30 cellular contexts compared by ENCODE assay signal in genomic region chr3:95120921-95121320, GRCh38.
DNase-seq lines count a peak whose midpoint lies in the region; ATAC-seq and TF ChIP-seq lines count a peak whose summit lies in the region.
"Had no signal": no experiment of that assay in that cellular context is flagged by ENCODE, and none has a peak within 500 bp of the region (broad histone marks: within the 10 kb centered on the region; RNA-seq: fewer than 3 reads in every experiment).

No MANE protein-coding gene starts in this region.

- H2BK5ac ChIP-seq in H9 (ENCODE audit: insufficient read length, low read length), result no peak overlapping the region

- peak overlapping the region; percentile 11 for H2AFZ ChIP-seq in H9 (ENCODE audit: low read length)

- no peak overlapping the region for H2AK5ac ChIP-seq in H9 (ENCODE audit: insufficient read length, low read length)

- H3K4me3 Mint-ChIP-seq in H9 (no peak overlapping the region), progenitor cell of endocrine pancreas (ENCODE audit: low read depth) (no peak overlapping the region)
- H3K4me3 Mint-ChIP-seq: activated CD4-positive, alpha-beta memory T cell treated with anti-CD3 and anti-CD28 coated beads for 36 hours; activated T-cell treated with anti-CD3 and anti-CD28 coated beads, Interleukin-2, amount 50 U/mL, for 72 hours; CD8-positive, alpha-beta memory T cell; central memory CD8-positive, alpha-beta T cell; IgD-negative memory B cell; immature natural killer cell had no signal

- H3K9me3 Mint-ChIP-seq in H9 (peaks cover 0 to 3% of the 10 kb centered on the region in 2 experiments; a peak in 3 of 5 replicates), progenitor cell of endocrine pancreas (ENCODE audit: low read depth) (peaks cover 18% of the 10 kb centered on the region)
- H3K9me3 Mint-ChIP-seq: activated CD4-positive, alpha-beta memory T cell treated with anti-CD3 and anti-CD28 coated beads for 36 hours had no signal

- TF ChIP-seq CTCF in H9 (conservative IDR thresholded peaks at IDR 0.05) (no peak), progenitor cell of endocrine pancreas (IDR thresholded peaks at IDR 0.05; ENCODE audit: unreplicated experiment) (no peak), gastroesophageal sphincter (IDR thresholded peaks at IDR 0.05) (no peak)

- H3K36me3 ChIP-seq in gastroesophageal sphincter, result no peaks in the 10 kb centered on the region
- H3K36me3 ChIP-seq: BE2C, gastrocnemius medialis, prostate gland, right lobe of liver, stomach had no signal

- H3K4me1 ChIP-seq in H9 (ENCODE audit: insufficient read depth, low read length) (no peaks in the 10 kb centered on the region), gastroesophageal sphincter (no peaks in the 10 kb centered on the region)
- H3K4me1 ChIP-seq: BE2C, gastrocnemius medialis, prostate gland, right lobe of liver, stomach had no signal

- no peak for DNase-seq in H9
- DNase-seq in SK-MEL-5 (ENCODE audit: low read depth, low spot score), result peak; percentile 96
- DNase-seq in iPS-NIHi7 (ENCODE audit: extremely low spot score), result peak; percentile 9
- DNase-seq in progenitor cell of endocrine pancreas (ENCODE audit: low spot score, unreplicated experiment), result no peak
- DNase-seq in medulla oblongata (ENCODE audit: extremely low spot score), result no peak
- DNase-seq: ACHN; activated CD4-positive, alpha-beta memory T cell treated with anti-CD3 and anti-CD28 coated beads for 36 hours; activated naive CD4-positive, alpha-beta T cell treated with Interleukin-2 at 50 U/mL for 16 hours; activated T-cell treated with anti-CD3 and anti-CD28 coated beads, Interleukin-2, amount 50 U/mL, for 72 hours; BE2C; CD8-positive, alpha-beta memory T cell; dermis blood vessel endothelial cell; EL; gastrocnemius medialis; hippocampal formation; immature natural killer cell; left colon; mammary epithelial cell; NCI-H1092 treated with DMSO at 0.1 percent for 48 hours; NCI-H1694 treated with DMSO at 0.1 percent for 48 hours; NCI-H446 treated with DMSO at 0.1 percent for 48 hours; right lobe of liver; RPMI8226; stimulated activated CD4-positive, alpha-beta T cell treated with anti-CD3 and anti-CD28 coated beads, Interleukin-2, amount 100 ng/mL, for 48 hours; stomach had no signal

- TF ChIP-seq POLR2A in gastroesophageal sphincter (IDR thresholded peaks at IDR 0.05), result no peak

- no peak overlapping the region for H3K14ac ChIP-seq in H9 (ENCODE audit: insufficient read depth, low read length)

- TF ChIP-seq EP300 in gastroesophageal sphincter (IDR thresholded peaks at IDR 0.05), result no peak

- no peak overlapping the region for H3T11ph ChIP-seq in H9 (ENCODE audit: low read length)

- H3K27ac Mint-ChIP-seq in H9 (no peak overlapping the region; a peak in 1 of 7 replicates), progenitor cell of endocrine pancreas (peak overlapping the region; percentile 91)
- H3K27ac Mint-ChIP-seq: activated CD4-positive, alpha-beta memory T cell treated with anti-CD3 and anti-CD28 coated beads for 36 hours; activated T-cell treated with anti-CD3 and anti-CD28 coated beads, Interleukin-2, amount 50 U/mL, for 72 hours; CD8-positive, alpha-beta memory T cell; IgD-negative memory B cell; immature natural killer cell had no signal

- H4K8ac ChIP-seq in H9 (replicated peaks; ENCODE audit: insufficient read length, low read depth, low read length), result no peak overlapping the region

- H3K27me3 Mint-ChIP-seq in H9 (ENCODE audit: low read depth) (no peaks in the 10 kb centered on the region), progenitor cell of endocrine pancreas (no peaks in the 10 kb centered on the region)
- H3K27me3 Mint-ChIP-seq: activated CD4-positive, alpha-beta memory T cell treated with anti-CD3 and anti-CD28 coated beads for 36 hours; CD8-positive, alpha-beta memory T cell; central memory CD8-positive, alpha-beta T cell; IgD-negative memory B cell had no signal

- H3K4me2 ChIP-seq in H9 (ENCODE audit: insufficient read depth, insufficient read length, low read length), result no peak overlapping the region

- no peak overlapping the region for H2BK120ac ChIP-seq in H9 (ENCODE audit: low read depth, low read length, poor library complexity, severe bottlenecking)

- no peaks in the 10 kb centered on the region for H3K27me3 ChIP-seq in H9 (ENCODE audit: insufficient read depth, low read length)
- no peaks in the 10 kb centered on the region for H3K27me3 ChIP-seq in gastroesophageal sphincter
- H3K27me3 ChIP-seq: BE2C, gastrocnemius medialis, right lobe of liver, stomach had no signal

- H3K9ac ChIP-seq in H9 (ENCODE audit: extremely low read depth, insufficient read length, low read length), result no peak overlapping the region

- H3K23me2 ChIP-seq in H9 (ENCODE audit: insufficient read length, low read depth, low read length, poor library complexity, severe bottlenecking), result no peaks in the 10 kb centered on the region

- H3K79me1 ChIP-seq in H9 (ENCODE audit: insufficient read depth, low read depth, low read length, poor library complexity, severe bottlenecking), result no peaks in the 10 kb centered on the region

- no peak overlapping the region for H3K27ac ChIP-seq in H9 (ENCODE audit: insufficient read length, low read depth, low read length)
- no peak overlapping the region for H3K27ac ChIP-seq in gastroesophageal sphincter
- H3K27ac ChIP-seq: gastrocnemius medialis, prostate gland, right lobe of liver, stomach had no signal

- no peak overlapping the region for H4K5ac ChIP-seq in H9 (ENCODE audit: insufficient read length, low read depth, low read length)

- in situ Hi-C loops in SK-MEL-5 (cut with HindIII; ENCODE audit: low pct_unique_long_range_greater_than_20kb, low sequenced_read_pairs), result no loop called here

- no peak overlapping the region for H2BK20ac ChIP-seq in H9 (ENCODE audit: low read depth, low read length, poor library complexity, severe bottlenecking)

- no peaks in the 10 kb centered on the region for H3K79me2 ChIP-seq in H9 (ENCODE audit: insufficient read depth, low read length)

- no peak for ATAC-seq in activated CD4-positive, CD25-positive, alpha-beta regulatory T cell treated with anti-CD3 and anti-CD28 coated beads, Interleukin-2, amount 50 U/mL, for 24 hours
- ATAC-seq in gastroesophageal sphincter, result no peak
- ATAC-seq: activated T-cell treated with anti-CD3 and anti-CD28 coated beads, Interleukin-2, amount 50 U/mL, for 72 hours; gastrocnemius medialis; left colon; right lobe of liver had no signal

- no peak overlapping the region for H3K4me3 ChIP-seq in gastroesophageal sphincter
- H3K4me3 ChIP-seq: gastrocnemius medialis, prostate gland, right lobe of liver, stomach had no signal

- H3K23ac ChIP-seq in H9 (ENCODE audit: insufficient read length, low read depth, low read length), result no peak overlapping the region

- no peaks in the 10 kb centered on the region for H4K20me1 ChIP-seq in H9 (ENCODE audit: control insufficient read depth, insufficient read depth, insufficient read length)

- no peak overlapping the region for H4K91ac ChIP-seq in H9 (ENCODE audit: insufficient read length, low read depth, low read length)

- H3K36me3 Mint-ChIP-seq in H9 (ENCODE audit: insufficient read depth in 1 of 3, low read depth in 3 of 3), result peaks cover 0 to 3% (median 0%) of the 10 kb centered on the region in 3 experiments; a peak in 2 of 7 replicates
- H3K36me3 Mint-ChIP-seq in progenitor cell of endocrine pancreas (ENCODE audit: insufficient read depth), result peaks cover 5% of the 10 kb centered on the region
- H3K36me3 Mint-ChIP-seq: activated CD4-positive, alpha-beta memory T cell treated with anti-CD3 and anti-CD28 coated beads for 36 hours; CD8-positive, alpha-beta memory T cell; IgD-negative memory B cell; immature natural killer cell had no signal

- no peak overlapping the region for H3K56ac ChIP-seq in H9 (ENCODE audit: insufficient read length, low read depth, low read length)

- H2BK15ac ChIP-seq in H9 (ENCODE audit: low read depth, low read length), result no peak overlapping the region

- H3K4me1 Mint-ChIP-seq in H9 (0 out of 4 replicates have a peak, but pooled peaks cover 0 to 7% of the 10 kb centered on the region in 2 experiments), progenitor cell of endocrine pancreas (ENCODE audit: low read depth) (peaks cover 14% of the 10 kb centered on the region)
- H3K4me1 Mint-ChIP-seq: CD8-positive, alpha-beta memory T cell; central memory CD8-positive, alpha-beta T cell; IgD-negative memory B cell; immature natural killer cell had no signal

- H3K9me3 ChIP-seq in H9 (ENCODE audit: control insufficient read depth, low read depth, low read length), result no peaks in the 10 kb centered on the region
- H3K9me3 ChIP-seq in gastroesophageal sphincter, result no peaks in the 10 kb centered on the region
- H3K9me3 ChIP-seq: BE2C, gastrocnemius medialis, prostate gland, right lobe of liver, stomach had no signal

- no peak overlapping the region for H3K18ac ChIP-seq in H9 (ENCODE audit: insufficient read length, low read depth, low read length)

- no peak overlapping the region for H3K4ac ChIP-seq in H9 (ENCODE audit: low read depth, low read length)

- no peak overlapping the region for H2BK12ac ChIP-seq in H9 (ENCODE audit: insufficient read length, low read depth, low read length)

- no CpG with 5 or more reads among the region's 3 CpGs for WGBS in H9 (ENCODE audit: extremely low coverage, insufficient read length, low lambda C conversion rate)
- 65 to 71% methylated on average over 3 of the region's 3 CpGs for WGBS in gastroesophageal sphincter (ENCODE audit: low coverage in 1 of 2), 2 donors

Comparison
In these comparisons a context has a peak if more than half of its experiments do, and no peak if none do; other contexts are left out.
1. DNase-seq: peak in SK-MEL-5 (single experiment) and iPS-NIHi7 (single experiment); none in H9 (single experiment), progenitor cell of endocrine pancreas (single experiment) and medulla oblongata (single experiment).